11 cellular contexts compared by ENCODE assay signal in genomic region chr7:29177963-29178612, GRCh38. TPM values are rescaled to one million over a fixed set of nuclear protein-coding genes. Genes with fewer than 3 reads are reported as not detected.
DNase-seq lines count a peak whose midpoint lies in the region; ATAC-seq and TF ChIP-seq lines count a peak whose summit lies in the region.
"Had no signal": no experiment of that assay in that cellular context is flagged by ENCODE, and none has a peak within 500 bp of the region (broad histone marks: within the 10 kb centered on the region; RNA-seq: fewer than 3 reads in every experiment).

No MANE protein-coding gene starts in this region.

- CTCF ChIA-PET in Calu3 (lab: Charles Lee) = interaction anchor here (0.6 to 1.0 kb wide), 3 partner anchors 28 to 221 kb away, joined by 3 to 4 read pairs (median 4); no protein-coding TSS in a partner anchor

- ATAC-seq in T-helper 17 cell = peak; percentile 50
- no peak for ATAC-seq in GM21390 (IDR thresholded peaks at IDR 0.05; ENCODE audit: unreplicated experiment)
- ATAC-seq in HG03095 (IDR thresholded peaks at IDR 0.05; ENCODE audit: unreplicated experiment) = no peak

- H3K27me3 Mint-ChIP-seq in Calu3 (ENCODE audit: unreplicated experiment) = no peaks in the 10 kb centered on the region
- H3K27me3 Mint-ChIP-seq in T-helper 17 cell = peaks cover 4% of the 10 kb centered on the region
- H3K27me3 Mint-ChIP-seq in glutamatergic neuron (ENCODE audit: unreplicated experiment) = no peaks in the 10 kb centered on the region

- BruUV-seq in Calu3 (replicated peaks; lab: Mats Ljungman, UMichigan) = no TSS peak

- TF ChIP-seq CTCF in Calu3 (IDR thresholded peaks at IDR 0.05; ENCODE audit: unreplicated experiment) (no peak), fibroblast of pulmonary artery (IDR thresholded peaks at IDR 0.05; ENCODE audit: low read length, missing control alignments) (no peak), glutamatergic neuron (IDR thresholded peaks at IDR 0.05; ENCODE audit: partially characterized antibody, unreplicated experiment) (no peak)

- H3K4me3 Mint-ChIP-seq in Calu3 (ENCODE audit: low read depth, unreplicated experiment) = no peak overlapping the region
- H3K4me3 Mint-ChIP-seq in T-helper 17 cell = no peak overlapping the region
- H3K4me3 Mint-ChIP-seq in glutamatergic neuron (ENCODE audit: unreplicated experiment) = no peak overlapping the region
- H3K4me3 Mint-ChIP-seq: activated naive CD4-positive, alpha-beta T cell treated with anti-CD3 and anti-CD28 coated beads, Interleukin-2, amount 10 ng/mL, durations not matched to agents 7 days and 5 days had no signal

- H3K27ac Mint-ChIP-seq in Calu3 (ENCODE audit: unreplicated experiment) (no peak overlapping the region), T-helper 17 cell (no peak overlapping the region), glutamatergic neuron (ENCODE audit: unreplicated experiment) (no peak overlapping the region)
- H3K27ac Mint-ChIP-seq: activated naive CD4-positive, alpha-beta T cell treated with anti-CD3 and anti-CD28 coated beads, Interleukin-2, amount 10 ng/mL, durations not matched to agents 7 days and 5 days had no signal

- peaks cover 10% of the 10 kb centered on the region for H3K4me1 Mint-ChIP-seq in Calu3 (ENCODE audit: low read depth, unreplicated experiment)
- H3K4me1 Mint-ChIP-seq in T-helper 17 cell = peaks cover 5% of the 10 kb centered on the region
- no peaks in the 10 kb centered on the region for H3K4me1 Mint-ChIP-seq in glutamatergic neuron (ENCODE audit: low read depth, unreplicated experiment)

- H3K9me3 Mint-ChIP-seq in Calu3 (ENCODE audit: low read depth, unreplicated experiment) (no peaks in the 10 kb centered on the region), glutamatergic neuron (ENCODE audit: unreplicated experiment) (no peaks in the 10 kb centered on the region)
- H3K9me3 Mint-ChIP-seq: activated naive CD4-positive, alpha-beta T cell treated with anti-CD3 and anti-CD28 coated beads, Interleukin-2, amount 10 ng/mL, durations not matched to agents 7 days and 5 days had no signal

- DNase-seq in Calu3 = peak; percentile 43
- no peak for DNase-seq in T-helper 17 cell
- peak; percentile 67 for DNase-seq in fibroblast of pulmonary artery (ENCODE audit: low read depth)
- peak; percentile 86 for DNase-seq in posterior vena cava (ENCODE audit: low spot score)
- DNase-seq in iPS-NIHi11 (ENCODE audit: low spot score) = no peak
- no peak for DNase-seq in glutamatergic neuron
- DNase-seq: activated naive CD4-positive, alpha-beta T cell treated with anti-CD3 and anti-CD28 coated beads, Interleukin-2, amount 10 ng/mL, durations not matched to agents 7 days and 5 days; DMS79 had no signal

- no peak overlapping the region for H3K4me3 ChIP-seq in fibroblast of pulmonary artery (replicated peaks; ENCODE audit: low read depth, low read length)
- H3K4me3 ChIP-seq: Peyer's patch had no signal

- H3K36me3 Mint-ChIP-seq in Calu3 (ENCODE audit: insufficient read depth, unreplicated experiment) (no peaks in the 10 kb centered on the region), T-helper 17 cell (ENCODE audit: low read depth) (no peaks in the 10 kb centered on the region), glutamatergic neuron (ENCODE audit: unreplicated experiment) (no peaks in the 10 kb centered on the region)
- H3K36me3 Mint-ChIP-seq: activated naive CD4-positive, alpha-beta T cell treated with anti-CD3 and anti-CD28 coated beads, Interleukin-2, amount 10 ng/mL, durations not matched to agents 7 days and 5 days had no signal

- H3K9me3 ChIP-seq in T-helper 17 cell (ENCODE audit: control insufficient read depth, low read length, poor library complexity, severe bottlenecking) = no peaks in the 10 kb centered on the region
- H3K9me3 ChIP-seq: Peyer's patch had no signal

- intact Hi-C loops in Calu3 (cut with micrococcal nuclease; ENCODE audit: unreplicated experiment) = no loop called here
- intact Hi-C loops in posterior vena cava (cut with DNase I) = no loop called here

RNA-seq across cellular contexts. Expression of gene CHN2, which starts 16.5 kb away (rescaled TPM):
- total RNA-seq in Calu3 (2022) (9.7 and 12.4 TPM in 2 replicates), T-helper 17 cell (1 to 10 TPM; 3.8 to 4.0 TPM), posterior vena cava (10 to 100 TPM in 1 of 2 donors, 1 to 10 TPM in 1; 8.4 to 11.6 TPM), glutamatergic neuron (ENCODE audit: unreplicated experiment) (63.2 TPM)

RNA-seq across cellular contexts. Expression of gene CPVL, which starts 31.8 kb away (rescaled TPM):
- total RNA-seq in Calu3 (2022) (43.5 and 62.7 TPM in 2 replicates), T-helper 17 cell (1 to 10 TPM; 4.4 to 6.0 TPM), posterior vena cava (10 to 100 TPM; 23.8 to 44.9 TPM), glutamatergic neuron (ENCODE audit: unreplicated experiment) (20.3 TPM)

Comparison
In these comparisons a context has a peak if more than half of its experiments do, and no peak if none do; other contexts are left out.
1. DNase-seq: peak in Calu3 (single experiment), fibroblast of pulmonary artery (single experiment) and posterior vena cava (single experiment); none in T-helper 17 cell (0 of 3), iPS-NIHi11 (single experiment) and glutamatergic neuron (single experiment).